10 cellular contexts compared by ENCODE assay signal in the genomic region with DNA sequence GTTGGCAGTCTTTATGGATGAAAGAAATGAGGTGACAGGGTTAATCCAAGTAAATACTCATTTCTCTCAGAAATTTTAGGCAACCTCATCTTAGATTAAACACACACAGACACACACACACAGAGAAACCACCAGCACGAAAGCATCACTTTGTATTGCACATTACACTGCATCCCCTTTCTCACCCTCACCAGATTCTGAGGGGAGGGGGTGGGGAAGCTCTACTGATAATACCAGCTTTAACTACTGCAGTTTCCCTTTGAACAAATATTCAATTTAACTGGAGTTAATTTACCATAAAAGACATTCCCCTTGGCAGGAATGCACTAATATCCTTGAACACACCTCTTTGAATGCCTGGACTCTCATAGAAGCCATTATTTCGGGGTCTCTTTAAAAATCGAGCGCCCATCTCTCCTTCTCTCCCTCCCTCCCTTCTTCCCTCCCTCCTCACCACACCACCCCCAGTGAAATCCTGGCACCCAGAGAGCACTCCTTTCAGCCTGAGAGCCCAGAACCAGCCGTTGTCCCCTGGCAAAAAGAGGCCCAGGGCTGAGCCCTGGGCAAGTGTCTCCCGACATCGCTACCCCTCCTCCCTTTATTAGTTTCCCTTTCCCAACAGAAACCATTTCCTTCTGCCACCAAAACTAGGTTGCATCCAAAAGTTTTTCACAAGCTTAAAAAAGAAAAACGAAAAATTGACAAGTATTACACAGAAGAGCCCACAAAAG. TPM values are rescaled to one million over a fixed set of nuclear protein-coding genes. Genes with fewer than 3 reads are reported as not detected.
DNase-seq lines count a peak whose midpoint lies in the region; ATAC-seq, FAIRE-seq and TF ChIP-seq lines count a peak whose summit lies in the region.
"Had no signal": no experiment of that assay in that cellular context is flagged by ENCODE, and none has a peak within 500 bp of the region (broad histone marks: within the 10 kb centered on the region; RNA-seq: fewer than 3 reads in every experiment).

No MANE protein-coding gene starts in this region.

- H3K4me3 ChIP-seq in mammary epithelial cell (replicated peaks in 1 of 3; ENCODE audit: insufficient read depth in 1 of 3, low read depth in 2 of 3, low read length in 3 of 3) (peak overlapping the region; percentile 54 to 70 (median 61)), lower lobe of right lung (peak overlapping the region; percentile 71), thyroid gland (replicated peaks in 1 of 3) (peak overlapping the region in 2 of 3 donors; percentile 56 to 85)

- WGBS in mammary epithelial cell (ENCODE audit: low coverage, missing lambda C conversion rate) = 0% methylated on average over 1 of the region's 8 CpGs
- 12 to 15% methylated on average over 8 of the region's 8 CpGs for WGBS in thyroid gland, 2 donors

- intact Hi-C loops in mammary epithelial cell (cut with micrococcal nuclease) = loop anchor here (10.0 kb wide), 1 partner anchor 372 kb away; no protein-coding TSS in a partner anchor
- intact Hi-C loops in lower lobe of right lung (cut with DNase I) = loop anchor here (10.0 kb wide), 1 partner anchor 222 kb away; no protein-coding TSS in a partner anchor
- intact Hi-C loops in thyroid gland (cut with DNase I) = loop anchor here (10.0 kb wide), 2 partner anchors 212 to 292 kb away; no protein-coding TSS in a partner anchor

- BruUV-seq in mammary epithelial cell (replicated peaks; lab: Mats Ljungman, UMichigan) = no TSS peak

- peaks cover 40% of the 10 kb centered on the region for H3K79me2 ChIP-seq in mammary epithelial cell (ENCODE audit: insufficient read depth, low read length)

- TF ChIP-seq CTCF in mammary epithelial cell (conservative IDR thresholded peaks at IDR 0.05 in 1 of 2, IDR thresholded peaks at IDR 0.05 in 1 of 2; ENCODE audit: extremely low read depth in 1 of 2, insufficient read depth in 1 of 2, low read depth in 1 of 2, low read length in 2 of 2) (no peak), lower lobe of right lung (IDR thresholded peaks at IDR 0.05) (no peak), thyroid gland (IDR thresholded peaks at IDR 0.05) (no peak)

- DNase-seq in T-helper 1 cell (no peak), mammary epithelial cell (no peak), lower lobe of right lung (no peak), thyroid gland (peak; percentile 44 to 49), H54 (ENCODE audit: insufficient read length, low spot score) (no peak), NCI-H2107 (lab: John Stamatoyannopoulos, UW) (no peak)

- H3K27ac ChIP-seq in mammary epithelial cell (ENCODE audit: insufficient read depth, low read depth, low read length) = peak overlapping the region; percentile 65
- peak overlapping the region; percentile 93 for H3K27ac ChIP-seq in lower lobe of right lung
- peak overlapping the region; percentile 94 to 100 (median 96) for H3K27ac ChIP-seq in thyroid gland

- peaks cover 62% of the 10 kb centered on the region for H3K4me1 ChIP-seq in mammary epithelial cell (ENCODE audit: insufficient read depth, low read length)
- peaks cover 48% of the 10 kb centered on the region for H3K4me1 ChIP-seq in lower lobe of right lung
- H3K4me1 ChIP-seq in thyroid gland = peaks cover 18 to 30% of the 10 kb centered on the region in 2 donors

- H3K9me3 ChIP-seq in mammary epithelial cell (replicated peaks; ENCODE audit: insufficient read depth, low read length) (no peaks in the 10 kb centered on the region), lower lobe of right lung (no peaks in the 10 kb centered on the region), thyroid gland (no peaks in the 10 kb centered on the region)

- peaks cover 4% of the 10 kb centered on the region for H3K36me3 Mint-ChIP-seq in T-helper 1 cell treated with Interleukin-12 subunit alpha and Interleukin-12 subunit beta and Interleukin-4 antibody, amounts not matched to agents 30 μg/mL and 1 μg/mL, for 36 hours (ENCODE audit: low read depth)

- in situ Hi-C loops in mammary epithelial cell (cut with MboI; ENCODE audit: low sequenced_read_pairs in 2 of 2) = no loop called here

- H3K4me2 ChIP-seq in mammary epithelial cell (ENCODE audit: insufficient read depth, low read depth, low read length) = peak overlapping the region; percentile 93

- H3K4me3 Mint-ChIP-seq in T-helper 1 cell treated with Interleukin-12 subunit alpha and Interleukin-12 subunit beta and Interleukin-4 antibody, amounts not matched to agents 30 μg/mL and 1 μg/mL, for 36 hours = peak overlapping the region; percentile 12

- peaks cover 76% of the 10 kb centered on the region for H3K27me3 Mint-ChIP-seq in T-helper 1 cell treated with Interleukin-12 subunit alpha and Interleukin-12 subunit beta and Interleukin-4 antibody, amounts not matched to agents 30 μg/mL and 1 μg/mL, for 36 hours (ENCODE audit: low read depth)

- ATAC-seq in lower lobe of right lung (no peak), GM21390 (IDR thresholded peaks at IDR 0.05; ENCODE audit: unreplicated experiment) (no peak)

- FAIRE-seq in H54 (lab: Jason Lieb, UNC) = no peak
- FAIRE-seq: RCC 7860 had no signal

- no peaks in the 10 kb centered on the region for H3K36me3 ChIP-seq in mammary epithelial cell (ENCODE audit: insufficient read depth, low read length)
- no peaks in the 10 kb centered on the region for H3K36me3 ChIP-seq in lower lobe of right lung
- H3K36me3 ChIP-seq in thyroid gland = no peaks in the 10 kb centered on the region

- H3K27ac Mint-ChIP-seq in T-helper 1 cell treated with Interleukin-12 subunit alpha and Interleukin-12 subunit beta and Interleukin-4 antibody, amounts not matched to agents 30 μg/mL and 1 μg/mL, for 36 hours = no peak overlapping the region

- no peaks in the 10 kb centered on the region for H4K20me1 ChIP-seq in mammary epithelial cell (ENCODE audit: insufficient read depth, low read length)

- H3K27me3 ChIP-seq in mammary epithelial cell (ENCODE audit: insufficient read depth, low read length) (no peaks in the 10 kb centered on the region), lower lobe of right lung (ENCODE audit: low read depth) (no peaks in the 10 kb centered on the region), thyroid gland (no peaks in the 10 kb centered on the region)

- peak overlapping the region; percentile 74 for H2AFZ ChIP-seq in mammary epithelial cell (ENCODE audit: low read depth, low read length)

- H3K9ac ChIP-seq in mammary epithelial cell (ENCODE audit: insufficient read depth, low read length) = peak overlapping the region; percentile 26

- CTCF ChIA-PET in mammary epithelial cell (lab: Charles Lee; ENCODE audit: low non-redundant PET) = no interaction called here

- peaks cover 17% of the 10 kb centered on the region for H3K4me1 Mint-ChIP-seq in T-helper 1 cell treated with Interleukin-12 subunit alpha and Interleukin-12 subunit beta and Interleukin-4 antibody, amounts not matched to agents 30 μg/mL and 1 μg/mL, for 36 hours (ENCODE audit: low read depth)

- no peaks in the 10 kb centered on the region for H3K9me3 Mint-ChIP-seq in T-helper 1 cell treated with Interleukin-12 subunit alpha and Interleukin-12 subunit beta and Interleukin-4 antibody, amounts not matched to agents 30 μg/mL and 1 μg/mL, for 36 hours

- TF ChIP-seq POLR2A in thyroid gland (IDR thresholded peaks at IDR 0.05) (no peak), H54 (IDR thresholded peaks at IDR 0.05; ENCODE audit: low read depth, low read length) (no peak)

- dilution Hi-C loops in mammary epithelial cell (cut with HindIII; ENCODE audit: low sequenced_read_pairs) = loop anchor here (25.0 kb wide), 1 partner anchor 104 kb away; no protein-coding TSS in a partner anchor

RNA-seq across cellular contexts. Expression of gene NFIB, which starts 2.8 kb away (rescaled TPM):
- total RNA-seq in mammary epithelial cell (10 to 100 TPM; 64.3 to 96.9 TPM), lower lobe of right lung (97.7 TPM), thyroid gland (100 to 1,000 TPM in 3 of 4 donors, 10 to 100 TPM in 1; 57.9 to 144 (median 125) TPM)
- 37.4 TPM for polyA plus RNA-seq in mammary epithelial cell
- 360 TPM for polyA minus RNA-seq in mammary epithelial cell
- polyA plus RNA-seq: CD14-positive monocyte had no signal

Comparison
In these comparisons a context has a peak if more than half of its experiments do, and no peak if none do; other contexts are left out.
1. DNase-seq: peak in thyroid gland (2 of 2); none in T-helper 1 cell (0 of 5), mammary epithelial cell (single experiment), lower lobe of right lung (single experiment), H54 (single experiment) and NCI-H2107 (single experiment).
2. Peak in every context shown above with its lines, with median percentiles within 50 percentile points of each other: H3K27ac ChIP-seq and H3K4me3 ChIP-seq.